In the genomic region with DNA sequence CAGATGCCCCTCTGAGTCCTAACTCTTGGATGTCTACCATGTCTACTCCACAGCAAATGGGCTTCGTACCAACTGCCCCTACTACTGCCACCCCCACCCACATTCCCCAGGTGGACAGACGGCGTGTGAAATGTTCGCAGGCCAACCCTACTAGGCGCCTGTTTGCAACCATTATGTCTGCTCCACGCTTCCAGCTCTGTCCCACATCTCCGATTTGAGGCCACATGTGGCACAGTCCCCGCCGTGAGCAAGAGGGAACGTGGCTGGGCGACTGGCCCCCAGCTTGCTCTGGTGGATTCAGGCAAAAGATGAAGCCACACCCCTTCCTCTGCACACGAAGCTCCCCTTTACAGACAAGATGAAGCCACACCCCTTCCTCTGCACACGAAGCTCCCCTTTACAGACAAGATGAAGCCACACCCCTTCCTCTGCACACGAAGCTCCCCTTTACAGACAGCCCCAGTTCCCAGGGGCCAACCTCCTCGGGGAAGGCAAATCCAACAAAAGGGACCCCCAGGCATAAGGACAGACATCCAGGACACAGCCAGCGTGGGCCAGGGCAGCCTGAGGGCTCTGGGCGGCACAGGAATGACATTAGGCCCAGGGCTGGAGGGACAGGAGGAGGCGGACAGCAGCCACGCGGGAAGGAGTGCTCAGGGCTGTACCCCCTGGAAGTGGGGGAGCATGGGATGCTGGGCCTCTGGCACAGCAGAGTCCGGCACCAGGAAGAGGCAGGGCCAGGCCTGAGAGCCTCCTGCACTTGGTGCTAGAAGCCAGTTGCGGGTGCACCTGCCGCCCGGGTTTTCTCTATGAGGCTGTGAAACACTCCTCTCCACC, we compare ENCODE assay signal across 1 cellular context.
TF ChIP-seq lines count a peak whose summit lies in the region.

No MANE protein-coding gene starts in this region.

TF ChIP-seq in WTC11, 78 proteins besides CTCF, POLR2A, EP300 and RAD21 (continued from another document):
- TF ChIP-seq USF1 (CRISPR knock-in tag; IDR thresholded peaks at IDR 0.05), result no peak
- no peak for TF ChIP-seq ZNF416 (CRISPR knock-in tag; IDR thresholded peaks at IDR 0.05)
- no peak for TF ChIP-seq PRDM15 (CRISPR knock-in tag; IDR thresholded peaks at IDR 0.05)
- no peak for TF ChIP-seq OVOL2 (CRISPR knock-in tag; IDR thresholded peaks at IDR 0.05; ENCODE audit: borderline replicate concordance)
- TF ChIP-seq, protein P1, sequence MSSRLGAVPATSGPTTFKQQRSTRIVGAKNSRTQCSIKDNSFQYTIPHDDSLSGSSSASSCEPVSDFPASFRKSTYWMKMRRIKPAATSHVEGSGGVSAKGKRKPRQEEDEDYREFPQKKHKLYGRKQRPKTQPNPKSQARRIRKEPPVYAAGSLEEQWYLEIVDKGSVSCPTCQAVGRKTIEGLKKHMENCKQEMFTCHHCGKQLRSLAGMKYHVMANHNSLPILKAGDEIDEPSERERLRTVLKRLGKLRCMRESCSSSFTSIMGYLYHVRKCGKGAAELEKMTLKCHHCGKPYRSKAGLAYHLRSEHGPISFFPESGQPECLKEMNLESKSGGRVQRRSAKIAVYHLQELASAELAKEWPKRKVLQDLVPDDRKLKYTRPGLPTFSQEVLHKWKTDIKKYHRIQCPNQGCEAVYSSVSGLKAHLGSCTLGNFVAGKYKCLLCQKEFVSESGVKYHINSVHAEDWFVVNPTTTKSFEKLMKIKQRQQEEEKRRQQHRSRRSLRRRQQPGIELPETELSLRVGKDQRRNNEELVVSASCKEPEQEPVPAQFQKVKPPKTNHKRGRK (CRISPR knock-in tag; IDR thresholded peaks at IDR 0.05; ENCODE audit: borderline replicate concordance), result no peak
